In the genomic region with DNA sequence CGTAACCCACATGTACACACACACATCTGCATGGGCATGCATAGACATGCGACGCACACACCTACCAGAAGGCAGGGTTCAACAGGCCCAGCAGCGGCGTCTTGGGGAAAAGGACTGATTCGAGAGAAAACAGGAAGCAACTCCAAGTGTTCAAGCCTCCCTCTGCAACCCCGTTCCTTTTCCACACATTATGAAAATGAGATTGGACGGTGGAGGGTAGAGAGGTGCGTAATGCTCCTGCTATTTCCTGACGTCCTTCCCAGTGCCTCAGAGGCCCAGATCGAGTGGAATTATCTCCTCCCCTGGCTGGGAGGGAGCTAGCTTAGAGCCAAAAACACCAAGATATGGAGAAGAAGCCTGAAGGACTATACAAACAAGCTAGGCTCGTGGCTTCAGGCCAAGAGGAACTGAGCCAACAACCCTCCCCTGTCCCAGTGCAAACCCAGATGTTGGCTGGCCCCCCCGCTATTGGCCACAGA, we compare ENCODE assay signal across 11 cellular contexts.
A peak's percentile ranks its signal among the peaks of the same experiment; 100 is the strongest.
DNase-seq lines count a peak whose midpoint lies in the region; ATAC-seq, FAIRE-seq and TF ChIP-seq lines count a peak whose summit lies in the region.
"Had no signal": no experiment of that assay in that cellular context is flagged by ENCODE, and none has a peak within 500 bp of the region (broad histone marks: within the 10 kb centered on the region; RNA-seq: fewer than 3 reads in every experiment).

No MANE protein-coding gene starts in this region.

- peaks cover 0 to 1% of the 10 kb centered on the region in 2 donors for H3K9me3 Mint-ChIP-seq in activated T-cell treated with anti-CD3 and anti-CD28 coated beads, Interleukin-2, amount 50 U/mL, for 72 hours
- no peaks in the 10 kb centered on the region for H3K9me3 Mint-ChIP-seq in immature natural killer cell
- H3K9me3 Mint-ChIP-seq: activated CD4-positive, alpha-beta T cell treated with anti-CD3 and anti-CD28 coated beads, Interleukin-2, amount 10 ng/mL, durations not matched to agents 24 days and 14 days; naive thymus-derived CD8-positive, alpha-beta T cell had no signal

- POLR2A ChIA-PET in BJ (lab: Charles Lee): interaction anchor here (0.6 kb wide), 1 partner anchor 147 kb away, joined by 3 read pairs; no protein-coding TSS in a partner anchor

- TF ChIP-seq EP300 in ovary (IDR thresholded peaks at IDR 0.05): no peak

- H3K4me1 ChIP-seq in ovary (ENCODE audit: insufficient read depth): peaks cover 8% of the 10 kb centered on the region

- TF ChIP-seq POLR2A in ovary (IDR thresholded peaks at IDR 0.05): no peak

- DNase-seq in BJ (ENCODE audit: low read depth): peak; percentile 79
- DNase-seq in fibroblast of the aortic adventitia (ENCODE audit: low read depth): peak; percentile 99
- peak; percentile 90 to 97 (median 96) for DNase-seq in ovary
- DNase-seq in D721Med (ENCODE audit: insufficient read length, low spot score): no peak
- no peak for DNase-seq in activated T-cell treated with anti-CD3 and anti-CD28 coated beads, Interleukin-2, amount 50 U/mL, for 72 hours
- no peak for DNase-seq in immature natural killer cell
- no peak for DNase-seq in hippocampal formation (lab: John Stamatoyannopoulos, UW)
- DNase-seq: activated CD4-positive, alpha-beta T cell treated with anti-CD3 and anti-CD28 coated beads, Interleukin-2, amount 10 ng/mL, durations not matched to agents 24 days and 14 days; stimulated activated CD8-positive, alpha-beta memory T cell treated with anti-CD3 and anti-CD28 coated beads, Interleukin-4, amount 100 ng/mL, for 48 hours had no signal

- 8 to 13% (median 9%) methylated on average over 13 of the region's 13 CpGs for WGBS in ovary, 3 donors

- H3K36me3 ChIP-seq in BJ (ENCODE audit: control insufficient read depth, insufficient read depth, low read length): no peaks in the 10 kb centered on the region
- H3K36me3 ChIP-seq in ovary: no peaks in the 10 kb centered on the region

- H3K9me3 ChIP-seq in ovary: no peaks in the 10 kb centered on the region

- no peak overlapping the region for H3K4me3 ChIP-seq in BJ (ENCODE audit: low read depth, low read length)
- H3K4me3 ChIP-seq in fibroblast of the aortic adventitia (ENCODE audit: low read depth, low read length): no peak overlapping the region
- H3K4me3 ChIP-seq in ovary: no peak overlapping the region

- peak overlapping the region in 1 of 2 donors; percentile 81 for H3K27ac ChIP-seq in ovary

- intact Hi-C loops in ovary (cut with DNase I): no loop called here

- CTCF ChIA-PET in BJ (lab: Yijun Ruan, JAX): interaction anchor here (1.0 kb wide), 1 partner anchor 12 kb away, joined by 4 read pairs; no protein-coding TSS in a partner anchor

- no peak overlapping the region for H3K4me3 Mint-ChIP-seq in activated T-cell treated with anti-CD3 and anti-CD28 coated beads, Interleukin-2, amount 50 U/mL, for 72 hours
- no peak overlapping the region for H3K4me3 Mint-ChIP-seq in immature natural killer cell
- H3K4me3 Mint-ChIP-seq: activated CD4-positive, alpha-beta T cell treated with anti-CD3 and anti-CD28 coated beads, Interleukin-2, amount 10 ng/mL, durations not matched to agents 24 days and 14 days; naive thymus-derived CD8-positive, alpha-beta T cell had no signal

- H3K27ac Mint-ChIP-seq in activated T-cell treated with anti-CD3 and anti-CD28 coated beads, Interleukin-2, amount 50 U/mL, for 72 hours: no peak overlapping the region
- H3K27ac Mint-ChIP-seq in immature natural killer cell: no peak overlapping the region
- H3K27ac Mint-ChIP-seq: activated CD4-positive, alpha-beta T cell treated with anti-CD3 and anti-CD28 coated beads, Interleukin-2, amount 10 ng/mL, durations not matched to agents 24 days and 14 days; naive thymus-derived CD8-positive, alpha-beta T cell had no signal

- ATAC-seq in SK-N-SH treated with all-trans-retinoic acid at 6 μM for 48 hours: peak; percentile 98
- ATAC-seq in activated T-cell treated with anti-CD3 and anti-CD28 coated beads, Interleukin-2, amount 50 U/mL, for 72 hours (replicated peaks in 1 of 2): no peak
- ATAC-seq: naive thymus-derived CD8-positive, alpha-beta T cell had no signal

- H3K27me3 Mint-ChIP-seq in activated T-cell treated with anti-CD3 and anti-CD28 coated beads, Interleukin-2, amount 50 U/mL, for 72 hours (ENCODE audit: low read depth): no peaks in the 10 kb centered on the region
- peaks cover 0 to 11% (median 7%) of the 10 kb centered on the region in 3 donors for H3K27me3 Mint-ChIP-seq in immature natural killer cell (ENCODE audit: low read depth in 3 of 3)
- H3K27me3 Mint-ChIP-seq: activated CD4-positive, alpha-beta T cell treated with anti-CD3 and anti-CD28 coated beads, Interleukin-2, amount 10 ng/mL, durations not matched to agents 24 days and 14 days had no signal

- TF ChIP-seq CTCF in BJ (IDR thresholded peaks at IDR 0.05; ENCODE audit: insufficient read depth, low read depth, low read length): no peak
- peak; percentile 4 for TF ChIP-seq CTCF in fibroblast of the aortic adventitia (IDR thresholded peaks at IDR 0.05; ENCODE audit: insufficient read depth, low read length)
- no peak for TF ChIP-seq CTCF in ovary (IDR thresholded peaks at IDR 0.05)
- no peak for TF ChIP-seq CTCF in D721Med (IDR thresholded peaks at IDR 0.05; ENCODE audit: insufficient read depth, missing control alignments)

- FAIRE-seq in D721Med (lab: Jason Lieb, UNC): no peak

- no peaks in the 10 kb centered on the region for H3K4me1 Mint-ChIP-seq in activated T-cell treated with anti-CD3 and anti-CD28 coated beads, Interleukin-2, amount 50 U/mL, for 72 hours (ENCODE audit: low read depth)
- no peaks in the 10 kb centered on the region for H3K4me1 Mint-ChIP-seq in immature natural killer cell
- H3K4me1 Mint-ChIP-seq: activated CD4-positive, alpha-beta T cell treated with anti-CD3 and anti-CD28 coated beads, Interleukin-2, amount 10 ng/mL, durations not matched to agents 24 days and 14 days had no signal

- no peaks in the 10 kb centered on the region for H3K36me3 Mint-ChIP-seq in activated T-cell treated with anti-CD3 and anti-CD28 coated beads, Interleukin-2, amount 50 U/mL, for 72 hours (ENCODE audit: insufficient read depth in 2 of 2)
- no peaks in the 10 kb centered on the region for H3K36me3 Mint-ChIP-seq in immature natural killer cell
- H3K36me3 Mint-ChIP-seq: naive thymus-derived CD8-positive, alpha-beta T cell had no signal

- H3K27me3 ChIP-seq in BJ (ENCODE audit: control insufficient read depth, insufficient read depth, low read length) (no peaks in the 10 kb centered on the region), ovary (no peaks in the 10 kb centered on the region)

TF ChIP-seq in SK-N-SH treated with all-trans-retinoic acid at 6 μM for 48 hours, 23 proteins besides CTCF, POLR2A, EP300 and RAD21:
- no peak for TF ChIP-seq TCF4 (CRISPR knock-in tag; IDR thresholded peaks at IDR 0.05; ENCODE audit: borderline replicate concordance)
- TF ChIP-seq GLIS3 (CRISPR knock-in tag; IDR thresholded peaks at IDR 0.05): no peak
- no peak for TF ChIP-seq CSDC2 (CRISPR knock-in tag; IDR thresholded peaks at IDR 0.05)
- TF ChIP-seq PPARA (CRISPR knock-in tag; IDR thresholded peaks at IDR 0.05; ENCODE audit: borderline replicate concordance): no peak
- TF ChIP-seq ZNF70 (CRISPR knock-in tag; IDR thresholded peaks at IDR 0.05): no peak
- no peak for TF ChIP-seq ZNF8 (CRISPR knock-in tag; IDR thresholded peaks at IDR 0.05)
- TF ChIP-seq TOX (CRISPR knock-in tag; IDR thresholded peaks at IDR 0.05; ENCODE audit: borderline replicate concordance): no peak
- TF ChIP-seq ARNTL (CRISPR knock-in tag; IDR thresholded peaks at IDR 0.05; ENCODE audit: borderline replicate concordance, low read depth): no peak
- TF ChIP-seq SNAI2 (CRISPR knock-in tag; IDR thresholded peaks at IDR 0.05): no peak
TF ChIP-seq in SK-N-SH treated with all-trans-retinoic acid at 6 μM for 48 hours: peak in this region for 0.

Comparison
In these comparisons a context has a peak if more than half of its experiments do, and no peak if none do; other contexts are left out.
1. DNase-seq: peak in BJ (single experiment), fibroblast of the aortic adventitia (single experiment) and ovary (5 of 5); none in D721Med (single experiment), activated T-cell treated with anti-CD3 and anti-CD28 coated beads, Interleukin-2, amount 50 U/mL, for 72 hours (0 of 2), immature natural killer cell (0 of 3) and hippocampal formation (0 of 2).